Comparison of ENCODE assay signal across 11 cellular contexts in genomic region chr5:89729623-89730390, GRCh38.
DNase-seq lines count a peak whose midpoint lies in the region; ATAC-seq and TF ChIP-seq lines count a peak whose summit lies in the region.
"Had no signal": no experiment of that assay in that cellular context is flagged by ENCODE, and none has a peak within 500 bp of the region (broad histone marks: within the 10 kb centered on the region; RNA-seq: fewer than 3 reads in every experiment).

No MANE protein-coding gene starts in this region.

- H3K9me2 ChIP-seq in DOHH2 (replicated peaks; ENCODE audit: control insufficient read depth, low read length) (no peaks in the 10 kb centered on the region), GM23248 (ENCODE audit: insufficient read depth) (no peaks in the 10 kb centered on the region), Karpas-422 (replicated peaks; ENCODE audit: insufficient read depth, low read length) (no peaks in the 10 kb centered on the region)

- intact Hi-C loops in left lung (cut with DNase I): no loop called here

- no peaks in the 10 kb centered on the region for H3F3A ChIP-seq in DOHH2 (ENCODE audit: control insufficient read depth, insufficient read depth)
- no peaks in the 10 kb centered on the region for H3F3A ChIP-seq in GM23248 (ENCODE audit: insufficient read depth)

- WGBS in GM23248 (ENCODE audit: low coverage in 1 of 2, low lambda C conversion rate in 2 of 2, missing lambda C conversion rate in 2 of 2), 2 experiments: 78 to 81% methylated on average over 2 of the region's 2 CpGs

- H3K27me3 ChIP-seq in DOHH2 (ENCODE audit: control insufficient read depth, low read length) (peaks cover 5% of the 10 kb centered on the region), GM23248 (replicated peaks; ENCODE audit: insufficient read depth) (no peaks in the 10 kb centered on the region), left lung (no peaks in the 10 kb centered on the region), Karpas-422 (ENCODE audit: low read length) (no peaks in the 10 kb centered on the region)
- no peaks in the 10 kb centered on the region for H3K27me3 ChIP-seq in effector memory CD4-positive, alpha-beta T cell (replicated peaks; ENCODE audit: control insufficient read depth, insufficient read depth, low read length, poor library complexity, severe bottlenecking)

- no peak overlapping the region for H3K27ac ChIP-seq in DOHH2 (ENCODE audit: low read depth, low read length)
- no peak overlapping the region for H3K27ac ChIP-seq in GM23248
- no peak overlapping the region for H3K27ac ChIP-seq in left lung
- H3K27ac ChIP-seq in effector memory CD4-positive, alpha-beta T cell (ENCODE audit: insufficient read depth, low read length, poor library complexity, severe bottlenecking): no peak overlapping the region
- no peak overlapping the region for H3K27ac ChIP-seq in Karpas-422 (ENCODE audit: low read length)
- H3K27ac ChIP-seq: coronary artery had no signal

- in situ Hi-C loops in GM23248 (cut with MboI): no loop called here
- in situ Hi-C loops in SK-MEL-5 (cut with HindIII; ENCODE audit: low pct_unique_long_range_greater_than_20kb, low sequenced_read_pairs): no loop called here

- no peaks in the 10 kb centered on the region for H3K4me1 ChIP-seq in DOHH2 (ENCODE audit: control insufficient read depth, low read length)
- peaks cover 10% of the 10 kb centered on the region for H3K4me1 ChIP-seq in GM23248 (ENCODE audit: insufficient read depth)
- no peaks in the 10 kb centered on the region for H3K4me1 ChIP-seq in left lung
- H3K4me1 ChIP-seq in effector memory CD4-positive, alpha-beta T cell (ENCODE audit: control insufficient read depth, insufficient read depth, low read length, poor library complexity, severe bottlenecking): no peaks in the 10 kb centered on the region
- no peaks in the 10 kb centered on the region for H3K4me1 ChIP-seq in Karpas-422 (ENCODE audit: low read length)

- H3K9ac ChIP-seq in GM23248 (no peak overlapping the region), Karpas-422 (ENCODE audit: low read length) (no peak overlapping the region)

- H4K20me1 ChIP-seq in DOHH2 (ENCODE audit: control insufficient read depth, insufficient read depth, low read depth, low read length) (no peaks in the 10 kb centered on the region), GM23248 (ENCODE audit: insufficient read depth) (no peaks in the 10 kb centered on the region), Karpas-422 (ENCODE audit: insufficient read depth, low read depth, low read length) (no peaks in the 10 kb centered on the region)

- H3K9me3 ChIP-seq in DOHH2 (ENCODE audit: control insufficient read depth, insufficient read depth, low read length) (no peaks in the 10 kb centered on the region), GM23248 (ENCODE audit: low read depth) (no peaks in the 10 kb centered on the region), left lung (no peaks in the 10 kb centered on the region), Karpas-422 (ENCODE audit: low read length) (no peaks in the 10 kb centered on the region)
- H3K9me3 ChIP-seq in effector memory CD4-positive, alpha-beta T cell (ENCODE audit: control insufficient read depth, low read length): no peaks in the 10 kb centered on the region

- H3K36me3 ChIP-seq in DOHH2 (ENCODE audit: control insufficient read depth, low read length) (no peaks in the 10 kb centered on the region), GM23248 (ENCODE audit: low read depth) (no peaks in the 10 kb centered on the region), left lung (no peaks in the 10 kb centered on the region), Karpas-422 (ENCODE audit: insufficient read depth, low read length) (no peaks in the 10 kb centered on the region)
- no peaks in the 10 kb centered on the region for H3K36me3 ChIP-seq in effector memory CD4-positive, alpha-beta T cell (ENCODE audit: control insufficient read depth, insufficient read depth, low read length)

- no peak overlapping the region for H3K4me2 ChIP-seq in DOHH2 (ENCODE audit: low read length)
- no peak overlapping the region for H3K4me2 ChIP-seq in GM23248 (ENCODE audit: unreplicated experiment)
- H3K4me2 ChIP-seq in Karpas-422 (ENCODE audit: low read depth, low read length, poor library complexity, severe bottlenecking): no peak overlapping the region

- DNase-seq in GM23248: peak; percentile 23
- peak; percentile 30 for DNase-seq in SK-MEL-5 (ENCODE audit: low read depth, low spot score)
- DNase-seq in left lung: no peak
- DNase-seq in effector memory CD4-positive, alpha-beta T cell: no peak
- DNase-seq in GM19238 (ENCODE audit: insufficient read length, low spot score): no peak
- DNase-seq in activated CD8-positive, alpha-beta memory T cell treated with anti-CD3 and anti-CD28 coated beads, Interleukin-2, amount 50 U/mL, for 48 hours: no peak
- no peak for DNase-seq in Karpas-422
- DNase-seq: activated CD4-positive, alpha-beta T cell treated with anti-CD3 and anti-CD28 coated beads, Interleukin-2, amount 50 U/mL, for 1 hour had no signal

- peak; percentile 9 for TF ChIP-seq CTCF in DOHH2 (IDR thresholded peaks at IDR 0.05; ENCODE audit: low read depth, low read length, poor library complexity, severe bottlenecking)
- TF ChIP-seq CTCF in left lung (IDR thresholded peaks at IDR 0.05): peak in 1 of 2 donors; percentile 12

- peak; percentile 52 for ATAC-seq in left lung

- H3K79me2 ChIP-seq in DOHH2 (ENCODE audit: control insufficient read depth, low read length) (no peaks in the 10 kb centered on the region), GM23248 (ENCODE audit: insufficient read depth) (no peaks in the 10 kb centered on the region), Karpas-422 (ENCODE audit: low read length) (no peaks in the 10 kb centered on the region)

- H2AFZ ChIP-seq in GM23248 (no peak overlapping the region), Karpas-422 (ENCODE audit: low read length) (no peak overlapping the region)

- H3K4me3 ChIP-seq in DOHH2 (ENCODE audit: low read length) (no peak overlapping the region), GM23248 (no peak overlapping the region), left lung (no peak overlapping the region), Karpas-422 (ENCODE audit: low read length) (no peak overlapping the region)
- H3K4me3 ChIP-seq in effector memory CD4-positive, alpha-beta T cell (ENCODE audit: insufficient read depth, low read depth, low read length, poor library complexity, severe bottlenecking): no peak overlapping the region
- H3K4me3 ChIP-seq: lung had no signal

Comparison
In these comparisons a context has a peak if more than half of its experiments do, and no peak if none do; other contexts are left out.
1. DNase-seq: peak in GM23248 (single experiment) and SK-MEL-5 (single experiment); none in left lung (0 of 2), effector memory CD4-positive, alpha-beta T cell (0 of 3), GM19238 (single experiment), activated CD8-positive, alpha-beta memory T cell treated with anti-CD3 and anti-CD28 coated beads, Interleukin-2, amount 50 U/mL, for 48 hours (single experiment) and Karpas-422 (single experiment).